5 cellular contexts compared by ENCODE assay signal in the genomic region with DNA sequence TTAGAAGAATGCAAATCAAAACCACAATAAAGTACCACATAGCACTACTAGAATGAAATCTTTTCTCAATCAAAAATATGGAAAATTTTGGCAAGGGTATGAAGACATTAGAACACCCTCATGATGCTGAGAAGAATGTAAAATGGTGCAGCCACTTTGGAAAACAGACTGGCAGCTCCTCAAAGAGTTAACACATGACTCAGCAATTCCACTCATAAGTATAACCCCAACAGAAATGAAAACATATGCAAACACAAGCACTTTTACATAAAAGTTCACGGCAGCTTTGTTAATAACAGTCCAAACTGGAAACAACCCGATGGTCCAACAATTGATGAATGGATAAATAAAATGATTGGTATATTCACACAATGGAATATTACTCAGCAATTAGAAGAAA.
"Had no signal": no experiment of that assay in that cellular context is flagged by ENCODE, and none has a peak within 500 bp of the region (broad histone marks: within the 10 kb centered on the region; RNA-seq: fewer than 3 reads in every experiment).

No MANE protein-coding gene starts in this region.

- FAIRE-seq: HTR-8/SVneo had no signal

- H3K9ac ChIP-seq: KMS-11 had no signal

- H3K27ac ChIP-seq: HL-60, KMS-11 had no signal

- DNase-seq: KBM-7, KG1 had no signal

- H3K4me2 ChIP-seq: KMS-11 had no signal
